17 cellular contexts compared by ENCODE assay signal in genomic region chr2:25757906-25758305, GRCh38.
DNase-seq lines count a peak whose midpoint lies in the region; ATAC-seq and TF ChIP-seq lines count a peak whose summit lies in the region.
"Had no signal": no experiment of that assay in that cellular context is flagged by ENCODE, and none has a peak within 500 bp of the region (broad histone marks: within the 10 kb centered on the region; RNA-seq: fewer than 3 reads in every experiment).

No MANE protein-coding gene starts in this region.

- no peaks in the 10 kb centered on the region for H3K27me3 ChIP-seq in HUES64 (ENCODE audit: insufficient read depth, low read length)
- no peaks in the 10 kb centered on the region for H3K27me3 ChIP-seq in prostate gland (replicated peaks; ENCODE audit: insufficient read depth)

- H3K4me3 ChIP-seq in HUES64 (ENCODE audit: low read length) (no peak overlapping the region), prostate gland (no peak overlapping the region), foreskin fibroblast (ENCODE audit: low read depth in 1 of 2, low read length in 2 of 2) (no peak overlapping the region)
- H3K4me3 ChIP-seq: K562 had no signal

- ATAC-seq in left colon (peak; percentile 99), GM19455 (IDR thresholded peaks at IDR 0.05; ENCODE audit: unreplicated experiment) (no peak)
- ATAC-seq: CD8-positive, alpha-beta T cell; K562 had no signal

- WGBS in HUES64, result 100% methylated on average over 1 of the region's 1 CpG
- 34% methylated on average over 1 of the region's 1 CpG for WGBS in prostate gland

- DNase-seq in left colon (no peak), prostate gland (ENCODE audit: low spot score) (peak; percentile 48), DMS153 (lab: John Stamatoyannopoulos, UW) (no peak), glomerular visceral epithelial cell (ENCODE audit: extremely low spot score) (no peak), foreskin fibroblast (no peak)
- DNase-seq: CD8-positive, alpha-beta T cell; DMS 273 treated with DMSO at 0.1 percent for 48 hours; H7; NCI-H1048; NCI-H345; NCI-H526 treated with DMSO at 0.1 percent for 48 hours; NK-92 treated with Interleukin-12 subunit alpha and Interleukin-12 subunit beta, amount 100 ng/mL, for 24 hours; SK-N-SH had no signal

- no peak for TF ChIP-seq CTCF in VCaP (conservative IDR thresholded peaks at IDR 0.05)
- no peak for TF ChIP-seq CTCF in prostate gland (IDR thresholded peaks at IDR 0.05)
- TF ChIP-seq CTCF in foreskin fibroblast (IDR thresholded peaks at IDR 0.05; ENCODE audit: low read depth, low read length), result no peak

- H3K36me3 ChIP-seq in HUES64 (ENCODE audit: insufficient read depth, low read length), result peaks cover 82% of the 10 kb centered on the region
- H3K36me3 ChIP-seq in prostate gland, result no peaks in the 10 kb centered on the region

- 0 out of 2 replicates have a peak overlapping the region, but pooled peaks have one; percentile 8 for H3K27ac ChIP-seq in HUES64 (ENCODE audit: low read depth, low read length)
- peak overlapping the region; percentile 38 for H3K27ac ChIP-seq in VCaP
- H3K27ac ChIP-seq in prostate gland, result peak overlapping the region; percentile 73 to 79

- intact Hi-C loops in left colon (cut with DNase I, micrococcal nuclease) (no loop called here), prostate gland (cut with DNase I) (no loop called here)

- H3K4me1 ChIP-seq in HUES64 (ENCODE audit: insufficient read depth, low read length) (no peaks in the 10 kb centered on the region), prostate gland (replicated peaks) (peaks cover 5% of the 10 kb centered on the region)

- H3K9me3 ChIP-seq in HUES64 (ENCODE audit: insufficient read depth, low read depth, low read length), result no peaks in the 10 kb centered on the region
- H3K9me3 ChIP-seq in prostate gland, result no peaks in the 10 kb centered on the region
- H3K9me3 ChIP-seq: SK-N-SH had no signal

- TF ChIP-seq POLR2A in prostate gland (IDR thresholded peaks at IDR 0.05), result no peak

- no peak overlapping the region for H3K9ac ChIP-seq in HUES64 (ENCODE audit: low read depth, low read length)
- H3K9ac ChIP-seq: SK-N-SH had no signal

Comparison
In these comparisons a context has a peak if more than half of its experiments do, and no peak if none do; other contexts are left out.
1. H3K27ac ChIP-seq: peak in every context shown above with its lines; median percentile 76 in prostate gland; 38 in VCaP; 8 in HUES64.